In the genomic region with DNA sequence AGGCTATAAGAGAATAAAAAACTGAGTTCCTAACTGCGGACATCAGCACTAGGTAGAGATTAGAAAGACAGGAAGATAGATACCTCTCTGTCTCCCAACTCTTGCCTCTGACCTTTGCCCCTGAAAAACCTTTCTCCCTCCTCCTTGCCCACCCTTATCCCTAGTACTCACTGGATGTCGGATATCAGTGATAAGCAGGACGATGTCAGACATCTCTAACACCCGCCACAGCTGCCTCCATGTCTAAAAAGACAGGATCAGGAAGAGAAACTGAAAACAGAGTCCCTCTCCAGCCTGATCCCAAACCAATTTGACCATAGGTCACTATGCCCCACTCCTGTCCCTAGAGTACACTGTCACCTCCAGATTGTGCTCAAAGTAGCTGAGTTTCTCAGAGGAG, we compare ENCODE assay signal across 10 cellular contexts. TPM values are rescaled to one million over a fixed set of nuclear protein-coding genes. Genes with fewer than 3 reads are reported as not detected.
DNase-seq lines count a peak whose midpoint lies in the region; ATAC-seq and TF ChIP-seq lines count a peak whose summit lies in the region.
"Had no signal": no experiment of that assay in that cellular context is flagged by ENCODE, and none has a peak within 500 bp of the region (broad histone marks: within the 10 kb centered on the region; RNA-seq: fewer than 3 reads in every experiment).

No MANE protein-coding gene starts in this region.

- CTCF ChIA-PET in AG04450 (lab: Charles Lee) = interaction anchor here (1.0 to 6.7 kb wide), 2 partner anchors 9 to 11 kb away, joined by 3 to 101 read pairs; no protein-coding TSS in a partner anchor

- no peak for TF ChIP-seq CTCF in AG04450 (IDR thresholded peaks at IDR 0.05; ENCODE audit: low read depth, low read length)
- no peak for TF ChIP-seq CTCF in HFFc6 (IDR thresholded peaks at IDR 0.05)
- TF ChIP-seq CTCF in astrocyte of the cerebellum (IDR thresholded peaks at IDR 0.05; ENCODE audit: low read depth, low read length, missing control alignments) = no peak
- TF ChIP-seq CTCF in mesothelial cell of epicardium (IDR thresholded peaks at IDR 0.05; ENCODE audit: unreplicated experiment) = no peak
- TF ChIP-seq CTCF in foreskin keratinocyte (conservative IDR thresholded peaks at IDR 0.05) = no peak

- H3K4me3 ChIP-seq in AG04450 (ENCODE audit: low read depth, low read length) (peak overlapping the region; percentile 100), astrocyte of the cerebellum (ENCODE audit: low read depth, low read length) (peak overlapping the region; percentile 74)

- H3K9me3 Mint-ChIP-seq in HFFc6 = no peaks in the 10 kb centered on the region
- H3K9me3 Mint-ChIP-seq in mesothelial cell of epicardium = no peaks in the 10 kb centered on the region

- H3K4me1 Mint-ChIP-seq in HFFc6 (ENCODE audit: low read depth) (peaks cover 30% of the 10 kb centered on the region), mesothelial cell of epicardium (peaks cover 27% of the 10 kb centered on the region)

- H3K4me1 ChIP-seq in foreskin keratinocyte = peaks cover 4% of the 10 kb centered on the region

- H3K27me3 ChIP-seq in AG04450 (ENCODE audit: control insufficient read depth, insufficient read depth, low read length) (no peaks in the 10 kb centered on the region), foreskin keratinocyte (no peaks in the 10 kb centered on the region)

- ATAC-seq in GM18498 (IDR thresholded peaks at IDR 0.05; ENCODE audit: unreplicated experiment) (no peak), foreskin keratinocyte (no peak), HG03097 (IDR thresholded peaks at IDR 0.05; ENCODE audit: low FRiP score, unreplicated experiment) (no peak), HG02884 (IDR thresholded peaks at IDR 0.05; ENCODE audit: unreplicated experiment) (no peak)

- H3K4me3 Mint-ChIP-seq in HFFc6 (peak overlapping the region; percentile 93), mesothelial cell of epicardium (peak overlapping the region; percentile 94)

- DNase-seq in AG04450 (ENCODE audit: low read depth, low spot score) = no peak
- no peak for DNase-seq in HFFc6
- DNase-seq in astrocyte of the cerebellum (ENCODE audit: low read depth) = no peak
- no peak for DNase-seq in mesothelial cell of epicardium (ENCODE audit: low spot score in 2 of 2, unreplicated experiment in 2 of 2)
- DNase-seq in foreskin keratinocyte = no peak
- DNase-seq: NCI-H526 treated with DMSO at 0.1 percent for 48 hours; stimulated activated CD4-positive, alpha-beta T cell treated with anti-CD3 and anti-CD28 coated beads, Interleukin-2, amount 100 ng/mL, for 24 hours had no signal

- H3K9me3 ChIP-seq in AG04450 (ENCODE audit: control insufficient read depth, insufficient read depth, low read length) = no peaks in the 10 kb centered on the region

- in situ Hi-C loops in astrocyte of the cerebellum (cut with HindIII; ENCODE audit: low sequenced_read_pairs) = no loop called here

- H3K36me3 Mint-ChIP-seq in HFFc6 (ENCODE audit: low read depth) (peaks cover 27% of the 10 kb centered on the region), mesothelial cell of epicardium (peaks cover 37% of the 10 kb centered on the region)

- H3K27ac ChIP-seq in AG04450 (ENCODE audit: low read depth, low read length) (no peak overlapping the region), foreskin keratinocyte (no peak overlapping the region)

- POLR2A ChIA-PET in AG04450 (lab: Yijun Ruan, JAX) = no interaction called here

- H3K27me3 Mint-ChIP-seq in HFFc6 (ENCODE audit: insufficient read depth) = peaks cover 5% of the 10 kb centered on the region
- no peaks in the 10 kb centered on the region for H3K27me3 Mint-ChIP-seq in mesothelial cell of epicardium (ENCODE audit: low read depth)

- H3K27ac Mint-ChIP-seq in HFFc6 = peak overlapping the region; percentile 100
- no peak overlapping the region for H3K27ac Mint-ChIP-seq in mesothelial cell of epicardium

RNA-seq across cellular contexts. Expression of gene GNL1, which starts 1.9 kb away (rescaled TPM):
- polyA plus RNA-seq in AG04450 (2011; rRNA removed) (41.7 and 50.0 TPM in 2 replicates), foreskin keratinocyte (57.2 and 62.7 TPM in 2 replicates)
- polyA minus RNA-seq in AG04450 (2011; rRNA and poly(A)+ RNA removed) = 54.3 and 61.5 TPM in 2 replicates
- total RNA-seq in HFFc6 (2021; fragmentation: NEBNext Ultra II Directional; extraction: Animal tissue kit (Norgen Biotek cat#: 25700)) = 10 to 100 TPM; 56.9 to 65.6 (median 61.9) TPM
- total RNA-seq in mesothelial cell of epicardium (88.2 to 93.1 TPM (median 91.9 TPM) in 3 replicates), foreskin keratinocyte (47.2 and 52.3 TPM in 2 replicates)

RNA-seq across cellular contexts. Expression of gene PRR3, which starts 2.7 kb away (rescaled TPM):
- 26.8 and 27.3 TPM in 2 replicates for polyA plus RNA-seq in AG04450 (2011; rRNA removed)
- polyA minus RNA-seq in AG04450 (2011; rRNA and poly(A)+ RNA removed) = 33.7 and 37.1 TPM in 2 replicates
- 10 to 100 TPM in 5 of 6 experiments, 1 to 10 TPM in 1; 9.8 to 14.0 (median 12.3) TPM for total RNA-seq in HFFc6 (2021; fragmentation: NEBNext Ultra II Directional; extraction: Animal tissue kit (Norgen Biotek cat#: 25700))
- total RNA-seq in mesothelial cell of epicardium = 23.7 to 25.5 TPM (median 23.9 TPM) in 3 replicates
- 5.7 and 6.3 TPM in 2 replicates for total RNA-seq in foreskin keratinocyte
- polyA plus RNA-seq in foreskin keratinocyte = 4.2 and 5.8 TPM in 2 replicates

RNA-seq across cellular contexts. Expression of gene ABCF1, which starts 16.8 kb away (rescaled TPM):
- 32.3 and 38.7 TPM in 2 replicates for polyA plus RNA-seq in AG04450 (2011; rRNA removed)
- polyA minus RNA-seq in AG04450 (2011; rRNA and poly(A)+ RNA removed) = 75.5 and 88.4 TPM in 2 replicates
- total RNA-seq in HFFc6 (2021; fragmentation: NEBNext Ultra II Directional; extraction: Animal tissue kit (Norgen Biotek cat#: 25700)) = 10 to 100 TPM; 51.3 to 69.3 (median 63.1) TPM
- total RNA-seq in mesothelial cell of epicardium = 71.4 to 73.6 TPM (median 71.5 TPM) in 3 replicates
- total RNA-seq in foreskin keratinocyte = 57.1 and 69.7 TPM in 2 replicates
- polyA plus RNA-seq in foreskin keratinocyte = 34.3 and 38.5 TPM in 2 replicates
